1 cellular context compared by ENCODE assay signal in genomic region chr2:148794558-148794957, GRCh38.
TF ChIP-seq lines count a peak whose summit lies in the region.

No MANE protein-coding gene starts in this region.

TF ChIP-seq in IMR-90, 13 proteins besides CTCF, POLR2A, EP300 and RAD21 (continued from another document):
- no peak for TF ChIP-seq RCOR1 (IDR thresholded peaks at IDR 0.05; ENCODE audit: insufficient replicate concordance, low read length)
